8 cellular contexts compared by ENCODE assay signal in genomic region chr2:239369631-239370161, GRCh38. TPM values are rescaled to one million over a fixed set of nuclear protein-coding genes. Genes with fewer than 3 reads are reported as not detected.
A peak's percentile ranks its signal among the peaks of the same experiment; 100 is the strongest.
DNase-seq lines count a peak whose midpoint lies in the region; ATAC-seq and TF ChIP-seq lines count a peak whose summit lies in the region.

No MANE protein-coding gene starts in this region.

- no peaks in the 10 kb centered on the region for H3K9me3 ChIP-seq in CD4-positive, alpha-beta memory T cell (ENCODE audit: control insufficient read depth in 1 of 2, low read length in 2 of 2)
- H3K9me3 ChIP-seq in left lung = no peaks in the 10 kb centered on the region

- H3K4me1 Mint-ChIP-seq in CD4-positive, alpha-beta memory T cell = peaks cover 7 to 15% (median 11%) of the 10 kb centered on the region in 4 donors
- peaks cover 18% of the 10 kb centered on the region for H3K4me1 Mint-ChIP-seq in stimulated activated naive CD8-positive, alpha-beta T cell treated with anti-CD3 and anti-CD28 coated beads, Interleukin-15, amount 100 ng/mL, for 72 hours
- H3K4me1 Mint-ChIP-seq in GM23338 = peaks cover 5% of the 10 kb centered on the region; the same call in 1 of the 3 replicates

- peaks cover 2 to 3% of the 10 kb centered on the region in 2 donors for H3K36me3 Mint-ChIP-seq in CD4-positive, alpha-beta memory T cell
- no peaks in the 10 kb centered on the region; the same call in 2 of the 3 replicates for H3K36me3 Mint-ChIP-seq in GM23338 (ENCODE audit: low read depth)

- H4K20me1 ChIP-seq in GM23338 (replicated peaks; ENCODE audit: insufficient read depth) = peaks cover 14% of the 10 kb centered on the region

- TF ChIP-seq CTCF in HL-60 (IDR thresholded peaks at IDR 0.05; ENCODE audit: insufficient read depth, low read length) = no peak
- no peak for TF ChIP-seq CTCF in left lung (IDR thresholded peaks at IDR 0.05)
- TF ChIP-seq CTCF in GM23338 (conservative IDR thresholded peaks at IDR 0.05; ENCODE audit: low read depth in 2 of 2) = no peak

- H3K36me3 ChIP-seq in CD4-positive, alpha-beta memory T cell (ENCODE audit: insufficient read depth, low read length) = no peaks in the 10 kb centered on the region
- H3K36me3 ChIP-seq in left lung = peaks cover 0 to 8% of the 10 kb centered on the region in 2 donors
- no peaks in the 10 kb centered on the region for H3K36me3 ChIP-seq in GM23338 (ENCODE audit: insufficient read depth)

- no peaks in the 10 kb centered on the region for H3K9me2 ChIP-seq in GM23338 (ENCODE audit: insufficient read depth)

- peaks cover 39% of the 10 kb centered on the region for H3K4me1 ChIP-seq in CD4-positive, alpha-beta memory T cell (ENCODE audit: insufficient read depth, low read length)
- H3K4me1 ChIP-seq in left lung (peaks cover 0 to 16% of the 10 kb centered on the region in 2 donors), GM23338 (ENCODE audit: insufficient read depth) (no peaks in the 10 kb centered on the region; the same call in 1 of the 2 replicates)

- no peaks in the 10 kb centered on the region for H3K27me3 Mint-ChIP-seq in CD4-positive, alpha-beta memory T cell
- H3K27me3 Mint-ChIP-seq in stimulated activated naive CD8-positive, alpha-beta T cell treated with anti-CD3 and anti-CD28 coated beads, Interleukin-15, amount 100 ng/mL, for 72 hours = no peaks in the 10 kb centered on the region
- peaks cover 4% of the 10 kb centered on the region for H3K27me3 Mint-ChIP-seq in GM23338 (ENCODE audit: insufficient read depth, low read depth, poor library complexity)

- DNase-seq in CD4-positive, alpha-beta memory T cell = peak; percentile 80 to 95 (median 90)
- DNase-seq in HL-60 (ENCODE audit: low read depth in 1 of 2, low spot score in 1 of 2) = peak; percentile 59 to 75
- peak; percentile 73 for DNase-seq in activated CD8-positive, alpha-beta memory T cell treated with anti-CD3 and anti-CD28 coated beads, Interleukin-2, amount 50 U/mL, for 48 hours
- DNase-seq in left lung = peak; percentile 56 to 71
- peak; percentile 66 to 90 for DNase-seq in stimulated activated naive CD8-positive, alpha-beta T cell treated with anti-CD3 and anti-CD28 coated beads, Interleukin-15, amount 100 ng/mL, for 72 hours
- no peak for DNase-seq in GM23338 (ENCODE audit: low spot score)
- DNase-seq in NCI-H1105 (lab: John Stamatoyannopoulos, UW) = no peak

- peak overlapping the region in 1 of 2 donors; percentile 48 for H3K4me3 ChIP-seq in CD4-positive, alpha-beta memory T cell (ENCODE audit: low read length in 2 of 2)
- H3K4me3 ChIP-seq in HL-60 (replicated peaks; ENCODE audit: insufficient read depth, low read length) (no peak overlapping the region), left lung (no peak overlapping the region), GM23338 (no peak overlapping the region)

- H3F3A ChIP-seq in GM23338 (replicated peaks; ENCODE audit: low read depth) = no peaks in the 10 kb centered on the region

- ATAC-seq in GM19467 (IDR thresholded peaks at IDR 0.05; ENCODE audit: unreplicated experiment) (peak; percentile 83), left lung (peak; percentile 81), GM23338 (no peak)
- ATAC-seq in stimulated activated naive CD8-positive, alpha-beta T cell treated with anti-CD3 and anti-CD28 coated beads, Interleukin-15, amount 100 ng/mL, for 72 hours = peak; percentile 98

- H2AFZ ChIP-seq in GM23338 = no peak overlapping the region

- H3K27ac Mint-ChIP-seq in CD4-positive, alpha-beta memory T cell = peak overlapping the region in 1 of 7 donors; percentile 99
- peak overlapping the region; percentile 94 to 98 for H3K27ac Mint-ChIP-seq in stimulated activated naive CD8-positive, alpha-beta T cell treated with anti-CD3 and anti-CD28 coated beads, Interleukin-15, amount 100 ng/mL, for 72 hours
- H3K27ac Mint-ChIP-seq in GM23338 = no peak overlapping the region; the same call in 1 of the 2 replicates

- intact Hi-C loops in CD4-positive, alpha-beta memory T cell (cut with micrococcal nuclease) = loop anchor here (1.0 to 2.0 kb wide), 3 partner anchors 32 to 94 kb away; partner anchors contain the start of gene HDAC4
- intact Hi-C loops in left lung (cut with DNase I) = no loop called here

- no peaks in the 10 kb centered on the region for H3K9me3 Mint-ChIP-seq in CD4-positive, alpha-beta memory T cell
- peaks cover 0 to 8% of the 10 kb centered on the region in 2 donors for H3K9me3 Mint-ChIP-seq in stimulated activated naive CD8-positive, alpha-beta T cell treated with anti-CD3 and anti-CD28 coated beads, Interleukin-15, amount 100 ng/mL, for 72 hours
- no peaks in the 10 kb centered on the region for H3K9me3 Mint-ChIP-seq in GM23338

- H3K27ac ChIP-seq in CD4-positive, alpha-beta memory T cell (ENCODE audit: low read depth, low read length) = peak overlapping the region; percentile 82
- H3K27ac ChIP-seq in HL-60 (replicated peaks) (peak overlapping the region; percentile 3), left lung (peak overlapping the region in 1 of 2 donors; percentile 30), GM23338 (ENCODE audit: low read depth) (no peak overlapping the region)

- H3K27me3 ChIP-seq in CD4-positive, alpha-beta memory T cell (ENCODE audit: insufficient read depth, low read length) = no peaks in the 10 kb centered on the region
- H3K27me3 ChIP-seq in HL-60 (ENCODE audit: insufficient read depth, poor library complexity, severe bottlenecking) (no peaks in the 10 kb centered on the region), left lung (no peaks in the 10 kb centered on the region), GM23338 (ENCODE audit: insufficient read depth) (no peaks in the 10 kb centered on the region)

- peaks cover 83% of the 10 kb centered on the region for H3K79me2 ChIP-seq in GM23338 (replicated peaks; ENCODE audit: insufficient read depth)

- POLR2A ChIA-PET in CD4-positive, alpha-beta memory T cell (lab: Charles Lee; ENCODE audit: partially characterized antibody) = interaction anchor here (1.0 to 2.5 kb wide), 14 partner anchors 11 to 139 kb away, joined by 3 to 32 read pairs (median 4); partner anchors contain the start of gene HDAC4

- CTCF ChIA-PET in CD4-positive, alpha-beta memory T cell (lab: Charles Lee; ENCODE audit: partially characterized antibody) = interaction anchor here (0.9 to 2.3 kb wide), 7 partner anchors 11 to 513 kb away, joined by 3 to 13 read pairs (median 4); no protein-coding TSS in a partner anchor

- no peak overlapping the region for H3K4me2 ChIP-seq in GM23338

- H3K4me3 Mint-ChIP-seq in CD4-positive, alpha-beta memory T cell = peak overlapping the region; percentile 77 to 92 (median 84)
- H3K4me3 Mint-ChIP-seq in stimulated activated naive CD8-positive, alpha-beta T cell treated with anti-CD3 and anti-CD28 coated beads, Interleukin-15, amount 100 ng/mL, for 72 hours = peak overlapping the region; percentile 86 to 88
- H3K4me3 Mint-ChIP-seq in GM23338 = no peak overlapping the region

TF ChIP-seq in GM23338, 12 proteins besides CTCF, POLR2A, EP300 and RAD21 (continues in another document):
- TF ChIP-seq EZH2 (IDR thresholded peaks at IDR 0.05; ENCODE audit: low read depth, unreplicated experiment) (no peak), EZH2phosphoT487 (IDR thresholded peaks at IDR 0.05; ENCODE audit: unreplicated experiment) (no peak), JUNB (IDR thresholded peaks at IDR 0.05; ENCODE audit: unreplicated experiment) (no peak), NANOG (IDR thresholded peaks at IDR 0.05; ENCODE audit: borderline replicate concordance) (no peak), ZNF331 (CRISPR knock-in tag; IDR thresholded peaks at IDR 0.05; ENCODE audit: low read depth) (no peak)
- TF ChIP-seq, protein P1, sequence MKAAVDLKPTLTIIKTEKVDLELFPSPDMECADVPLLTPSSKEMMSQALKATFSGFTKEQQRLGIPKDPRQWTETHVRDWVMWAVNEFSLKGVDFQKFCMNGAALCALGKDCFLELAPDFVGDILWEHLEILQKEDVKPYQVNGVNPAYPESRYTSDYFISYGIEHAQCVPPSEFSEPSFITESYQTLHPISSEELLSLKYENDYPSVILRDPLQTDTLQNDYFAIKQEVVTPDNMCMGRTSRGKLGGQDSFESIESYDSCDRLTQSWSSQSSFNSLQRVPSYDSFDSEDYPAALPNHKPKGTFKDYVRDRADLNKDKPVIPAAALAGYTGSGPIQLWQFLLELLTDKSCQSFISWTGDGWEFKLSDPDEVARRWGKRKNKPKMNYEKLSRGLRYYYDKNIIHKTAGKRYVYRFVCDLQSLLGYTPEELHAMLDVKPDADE (IDR thresholded peaks at IDR 0.05) = no peak

RNA-seq across cellular contexts. Expression of gene HDAC4, which starts 31.1 kb away (rescaled TPM):
- 10 to 100 TPM; 50.2 to 59.7 TPM for total RNA-seq in CD4-positive, alpha-beta memory T cell
- 10 to 100 TPM in 1 of 2 donors, 1 to 10 TPM in 1; 1.4 to 10.6 TPM for polyA plus RNA-seq in CD4-positive, alpha-beta memory T cell
- 10 to 100 TPM; 31.8 to 36.8 TPM for total RNA-seq in left lung
- total RNA-seq in GM23338 (2014; rRNA removed; shearing (Covaris generic)) = 41.8 and 46.2 TPM in 2 replicates
- 6.6 and 8.1 TPM in 2 replicates for polyA plus RNA-seq in GM23338 (2016; fragmentation: Nextera tagmentation; extraction: Ambion mirVana)

Comparison
In these comparisons a context has a peak if more than half of its experiments do, and no peak if none do; other contexts are left out.
1. DNase-seq: peak in CD4-positive, alpha-beta memory T cell (5 of 5), HL-60 (2 of 2), activated CD8-positive, alpha-beta memory T cell treated with anti-CD3 and anti-CD28 coated beads, Interleukin-2, amount 50 U/mL, for 48 hours (single experiment), left lung (2 of 2) and stimulated activated naive CD8-positive, alpha-beta T cell treated with anti-CD3 and anti-CD28 coated beads, Interleukin-15, amount 100 ng/mL, for 72 hours (2 of 2); none in GM23338 (single experiment) and NCI-H1105 (single experiment).